Comparison of ENCODE assay signal across 1 cellular context in genomic region chr10:102660891-102661613, GRCh38.
TF ChIP-seq lines count a peak whose summit lies in the region.

No MANE protein-coding gene starts in this region.

TF ChIP-seq in GM12878, 131 proteins besides CTCF, POLR2A, EP300 and RAD21 (continues in another document):
- TF ChIP-seq E2F4 (IDR thresholded peaks at IDR 0.05; ENCODE audit: low read depth, low read length) (no peak), TARDBP (IDR thresholded peaks at IDR 0.05; ENCODE audit: borderline replicate concordance) (peak; percentile 81; the same call in 1 of the 2 replicates), SMC3 (IDR thresholded peaks at IDR 0.05; ENCODE audit: borderline replicate concordance, low read length) (no peak; the same call in 1 of the 2 replicates), IKZF1 (conservative IDR thresholded peaks at IDR 0.05) (peak; percentile 92), RBBP5 (conservative IDR thresholded peaks at IDR 0.05) (no peak), NKRF (conservative IDR thresholded peaks at IDR 0.05) (peak; percentile 67; the same call in 1 of the 2 replicates), NR2C1 (IDR thresholded peaks at IDR 0.05) (no peak), KAT2A (conservative IDR thresholded peaks at IDR 0.05; ENCODE audit: control insufficient read depth, low read depth, low read length) (no peak), HDAC2 (IDR thresholded peaks at IDR 0.05) (no peak), BHLHE40 (IDR thresholded peaks at IDR 0.05; ENCODE audit: borderline replicate concordance in 1 of 2, low read depth in 2 of 2, low read length in 1 of 2) (peak; percentile 52 to 73; a peak in 3 of 4 replicates), MAX (IDR thresholded peaks at IDR 0.05; ENCODE audit: low read depth, low read length) (peak; percentile 11; the same call in 1 of the 2 replicates), CREM (IDR thresholded peaks at IDR 0.05; ENCODE audit: low read depth) (peak; percentile 74), PRDM15 (CRISPR knock-in tag; IDR thresholded peaks at IDR 0.05) (no peak), JUND (IDR thresholded peaks at IDR 0.05; ENCODE audit: low read depth, low read length) (no peak), TAF1 (IDR thresholded peaks at IDR 0.05; ENCODE audit: borderline replicate concordance, low read depth, low read length) (peak; percentile 12; the same call in 1 of the 2 replicates), CHD2 (IDR thresholded peaks at IDR 0.05; ENCODE audit: borderline replicate concordance, low read depth, low read length) (peak; percentile 54; the same call in 1 of the 2 replicates), RB1 (IDR thresholded peaks at IDR 0.05; ENCODE audit: borderline replicate concordance) (no peak), ZBED1 (IDR thresholded peaks at IDR 0.05; ENCODE audit: borderline replicate concordance) (peak; percentile 43; the same call in 1 of the 2 replicates), CREB1 (IDR thresholded peaks at IDR 0.05; ENCODE audit: low read depth) (no peak), ZNF24 (IDR thresholded peaks at IDR 0.05) (no peak), EED (IDR thresholded peaks at IDR 0.05; ENCODE audit: low read depth) (peak; percentile 92), MEF2A (IDR thresholded peaks at IDR 0.05; ENCODE audit: insufficient read depth, low read depth, low read length) (no peak), NR2F1 (conservative IDR thresholded peaks at IDR 0.05) (peak; percentile 54; the same call in 1 of the 2 replicates), IRF3 (IDR thresholded peaks at IDR 0.05) (no peak), SP1 (IDR thresholded peaks at IDR 0.05; ENCODE audit: low read depth, low read length) (peak; percentile 63), GABPA (IDR thresholded peaks at IDR 0.05; ENCODE audit: low read depth) (no peak), ATF3 (IDR thresholded peaks at IDR 0.05; ENCODE audit: borderline replicate concordance, extremely low read depth, low read depth, low read length) (no peak), SPI1 (IDR thresholded peaks at IDR 0.05; ENCODE audit: borderline replicate concordance, insufficient read depth, low read depth, low read length) (no peak), BACH1 (IDR thresholded peaks at IDR 0.05; ENCODE audit: borderline replicate concordance) (no peak), SREBF1 (IDR thresholded peaks at IDR 0.05; ENCODE audit: low read length) (no peak), ZZZ3 (IDR thresholded peaks at IDR 0.05; ENCODE audit: control insufficient read depth, insufficient read length, low read depth) (no peak), CHD1 (IDR thresholded peaks at IDR 0.05; ENCODE audit: low read depth, low read length) (no peak), NFIC (IDR thresholded peaks at IDR 0.05; ENCODE audit: low read depth, low read length) (0 out of 2 replicates have a peak, but pooled peaks have one; percentile 17), SIX5 (IDR thresholded peaks at IDR 0.05; ENCODE audit: low read depth, low read length, severe bottlenecking) (no peak), ZNF384 (IDR thresholded peaks at IDR 0.05; ENCODE audit: borderline replicate concordance, low read depth, low read length) (no peak), IRF4 (IDR thresholded peaks at IDR 0.05; ENCODE audit: low read depth, low read length) (no peak), MLLT1 (IDR thresholded peaks at IDR 0.05) (peak; percentile 55; the same call in 1 of the 2 replicates), ZNF687 (IDR thresholded peaks at IDR 0.05) (peak; percentile 62), SIN3A (IDR thresholded peaks at IDR 0.05; ENCODE audit: low read depth, low read length) (peak; percentile 76; the same call in 1 of the 2 replicates), WRNIP1 (IDR thresholded peaks at IDR 0.05; ENCODE audit: borderline replicate concordance, low read depth, low read length) (no peak), CUX1 (IDR thresholded peaks at IDR 0.05; ENCODE audit: insufficient replicate concordance, low read depth, low read length) (peak; percentile 73)
